In the genomic region with DNA sequence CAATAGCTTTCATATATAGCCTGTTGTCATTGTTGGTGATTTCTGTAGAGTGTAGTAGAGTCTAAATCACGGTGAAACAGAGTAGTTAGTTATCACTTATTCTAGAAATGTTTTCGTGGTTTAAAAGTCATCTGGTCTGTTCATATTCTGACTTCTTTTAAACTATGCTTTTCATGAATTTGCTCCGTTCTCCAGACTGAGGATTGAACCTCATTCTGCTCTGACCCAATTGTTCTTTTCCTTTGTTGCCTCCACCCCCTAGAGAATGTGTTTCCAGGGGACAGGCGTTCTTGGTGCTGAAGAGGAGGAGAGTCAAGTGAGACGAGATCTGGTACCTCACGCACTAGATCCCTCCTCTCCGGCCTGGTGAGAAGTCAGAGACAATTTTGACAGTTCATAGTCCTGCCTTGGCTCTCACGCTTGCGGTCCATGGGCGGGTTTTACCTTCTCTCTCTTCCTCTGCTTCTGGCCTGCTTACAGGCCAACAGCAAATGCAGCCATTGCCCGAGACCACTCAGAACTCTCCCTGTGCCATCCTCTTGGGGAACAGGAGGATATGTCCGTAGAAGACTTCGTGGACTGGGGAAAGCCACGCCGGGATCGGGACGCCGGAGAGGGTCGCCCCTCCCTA, we compare ENCODE assay signal across 8 cellular contexts. TPM values are rescaled to one million over a fixed set of nuclear protein-coding genes. Genes with fewer than 3 reads are reported as not detected.
A peak's percentile ranks its signal among the peaks of the same experiment; 100 is the strongest.
DNase-seq lines count a peak whose midpoint lies in the region; ATAC-seq and TF ChIP-seq lines count a peak whose summit lies in the region.

No MANE protein-coding gene starts in this region.

- H3K27me3 ChIP-seq in fibroblast of lung (ENCODE audit: control insufficient read depth, insufficient read depth, low read length) (no peaks in the 10 kb centered on the region), neural progenitor cell (peaks cover 9% of the 10 kb centered on the region)

- no peaks in the 10 kb centered on the region for H3K9me3 Mint-ChIP-seq in activated CD8-positive, alpha-beta T cell treated with anti-CD3 and anti-CD28 coated beads for 36 hours
- peaks cover 3% of the 10 kb centered on the region for H3K9me3 Mint-ChIP-seq in neural progenitor cell

- POLR2A ChIA-PET in activated CD8-positive, alpha-beta T cell treated with anti-CD3 and anti-CD28 coated beads for 36 hours (lab: Charles Lee): interaction anchor here (1.0 to 1.2 kb wide), 2 partner anchors 26 to 43 kb away, joined by 3 to 4 read pairs; no protein-coding TSS in a partner anchor

- H3K4me1 Mint-ChIP-seq in activated CD8-positive, alpha-beta T cell treated with anti-CD3 and anti-CD28 coated beads for 36 hours (ENCODE audit: low read depth): peaks cover 27% of the 10 kb centered on the region
- peaks cover 40% of the 10 kb centered on the region for H3K4me1 Mint-ChIP-seq in neural progenitor cell

- TF ChIP-seq CTCF in activated CD8-positive, alpha-beta T cell treated with anti-CD3 and anti-CD28 coated beads for 36 hours (IDR thresholded peaks at IDR 0.05): no peak
- no peak for TF ChIP-seq CTCF in fibroblast of lung (conservative IDR thresholded peaks at IDR 0.05 in 1 of 2, IDR thresholded peaks at IDR 0.05 in 1 of 2; ENCODE audit: low read depth in 1 of 2, low read length in 2 of 2)
- no peak for TF ChIP-seq CTCF in neural progenitor cell (IDR thresholded peaks at IDR 0.05)

- H3K27me3 Mint-ChIP-seq in activated CD8-positive, alpha-beta T cell treated with anti-CD3 and anti-CD28 coated beads for 36 hours: no peaks in the 10 kb centered on the region
- H3K27me3 Mint-ChIP-seq in neural progenitor cell (ENCODE audit: insufficient read depth, low read depth): peaks cover 8% of the 10 kb centered on the region

- H3F3A ChIP-seq in neural progenitor cell (ENCODE audit: low read depth): peaks cover 48% of the 10 kb centered on the region

- H3K36me3 ChIP-seq in fibroblast of lung (ENCODE audit: control insufficient read depth, insufficient read depth, low read length) (no peaks in the 10 kb centered on the region), neural progenitor cell (peaks cover 11% of the 10 kb centered on the region)

- peak; percentile 84 for DNase-seq in DMS153 (lab: John Stamatoyannopoulos, UW)
- peak; percentile 93 for DNase-seq in NCI-H748 (lab: John Stamatoyannopoulos, UW; ENCODE audit: unreplicated experiment)
- peak; percentile 91 for DNase-seq in activated CD8-positive, alpha-beta T cell treated with anti-CD3 and anti-CD28 coated beads for 36 hours
- peak; percentile 79 to 87 for DNase-seq in fibroblast of lung (ENCODE audit: low read depth in 2 of 2)
- DNase-seq in neural progenitor cell (ENCODE audit: low spot score): no peak
- DNase-seq in foreskin melanocyte: no peak

- ATAC-seq in GM19328 (IDR thresholded peaks at IDR 0.05; ENCODE audit: unreplicated experiment) (peak; percentile 54), HG03378 (IDR thresholded peaks at IDR 0.05; ENCODE audit: unreplicated experiment) (peak; percentile 75)
- ATAC-seq in activated CD8-positive, alpha-beta T cell treated with anti-CD3 and anti-CD28 coated beads for 36 hours: peak; percentile 70

- intact Hi-C loops in activated CD8-positive, alpha-beta T cell treated with anti-CD3 and anti-CD28 coated beads for 36 hours (cut with micrococcal nuclease): loop anchor here (5.0 to 10.0 kb wide), 4 partner anchors 43 to 320 kb away; a partner anchor contains a TSS

- H4K20me1 ChIP-seq in fibroblast of lung (ENCODE audit: control insufficient read depth, extremely low read depth, insufficient read depth, low read length) (no peaks in the 10 kb centered on the region), neural progenitor cell (ENCODE audit: low read depth) (peaks cover 33% of the 10 kb centered on the region)

- H3K79me2 ChIP-seq in fibroblast of lung (ENCODE audit: control insufficient read depth, insufficient read depth, low read length) (peaks cover 52% of the 10 kb centered on the region), neural progenitor cell (ENCODE audit: low read depth) (peaks cover 66% of the 10 kb centered on the region)

- H2AFZ ChIP-seq in fibroblast of lung (ENCODE audit: low read length) (peak overlapping the region; percentile 96), neural progenitor cell (replicated peaks) (peak overlapping the region; percentile 29)

- H3K4me3 ChIP-seq in fibroblast of lung (replicated peaks in 1 of 4; ENCODE audit: control extremely low read depth in 1 of 4, insufficient read depth in 1 of 4, low read depth in 3 of 4, low read length in 4 of 4) (peak overlapping the region; percentile 71 to 95 (median 76)), neural progenitor cell (peak overlapping the region; percentile 80)

- CTCF ChIA-PET in activated CD8-positive, alpha-beta T cell treated with anti-CD3 and anti-CD28 coated beads for 36 hours (lab: Charles Lee): interaction anchor here (0.8 kb wide), 1 partner anchor 43 kb away, joined by 4 read pairs; no protein-coding TSS in a partner anchor

- peak overlapping the region; percentile 83 for H3K9ac ChIP-seq in fibroblast of lung (ENCODE audit: insufficient read depth, low read length)
- peak overlapping the region; percentile 89 for H3K9ac ChIP-seq in neural progenitor cell

- H3K4me2 ChIP-seq in fibroblast of lung (ENCODE audit: extremely low read depth, insufficient read depth, low read length) (peak overlapping the region; percentile 65), neural progenitor cell (peak overlapping the region; percentile 85)

- peak overlapping the region; percentile 100 for H3K27ac Mint-ChIP-seq in activated CD8-positive, alpha-beta T cell treated with anti-CD3 and anti-CD28 coated beads for 36 hours
- peak overlapping the region; percentile 95 for H3K27ac Mint-ChIP-seq in neural progenitor cell

- H3K27ac ChIP-seq in fibroblast of lung (ENCODE audit: insufficient read depth, low read length): peak overlapping the region; percentile 93
- H3K27ac ChIP-seq in neural progenitor cell: peak overlapping the region; percentile 98

- H3K4me3 Mint-ChIP-seq in activated CD8-positive, alpha-beta T cell treated with anti-CD3 and anti-CD28 coated beads for 36 hours: peak overlapping the region; percentile 85
- peak overlapping the region; percentile 97 for H3K4me3 Mint-ChIP-seq in neural progenitor cell

- H3K4me1 ChIP-seq in fibroblast of lung (ENCODE audit: control insufficient read depth, extremely low read depth, insufficient read depth, low read length): peaks cover 15% of the 10 kb centered on the region
- H3K4me1 ChIP-seq in neural progenitor cell: peaks cover 42% of the 10 kb centered on the region

- H3K36me3 Mint-ChIP-seq in activated CD8-positive, alpha-beta T cell treated with anti-CD3 and anti-CD28 coated beads for 36 hours (ENCODE audit: low read depth): peaks cover 34% of the 10 kb centered on the region
- H3K36me3 Mint-ChIP-seq in neural progenitor cell: peaks cover 11% of the 10 kb centered on the region

- H3K9me3 ChIP-seq in fibroblast of lung (ENCODE audit: control insufficient read depth, insufficient read depth, low read depth, low read length) (no peaks in the 10 kb centered on the region), neural progenitor cell (ENCODE audit: low read depth) (no peaks in the 10 kb centered on the region)

RNA-seq across cellular contexts. Expression of a gene that starts 0.6 kb away (rescaled TPM):
- total RNA-seq in activated CD8-positive, alpha-beta T cell treated with anti-CD3 and anti-CD28 coated beads for 36 hours: 10 to 100 TPM; 76.4 to 78.3 TPM
- 22.6 and 23.6 TPM in 2 replicates for total RNA-seq in fibroblast of lung
- polyA plus RNA-seq in fibroblast of lung: 7.3 and 14.3 TPM in 2 replicates
- 4.1 and 8.6 TPM in 2 replicates for polyA plus RNA-seq in fibroblast of lung (2012)
- 0.59 and 6.2 TPM in 2 replicates for polyA minus RNA-seq in fibroblast of lung (ENCODE audit: low replicate concordance)
- 44.1 and 66.8 TPM in 2 replicates for total RNA-seq in neural progenitor cell (ENCODE audit: low replicate concordance)

RNA-seq across cellular contexts. Expression of a gene that starts 59.9 kb away (rescaled TPM):
- total RNA-seq in activated CD8-positive, alpha-beta T cell treated with anti-CD3 and anti-CD28 coated beads for 36 hours: not detected
- not detected in 2 replicates for total RNA-seq in fibroblast of lung
- polyA plus RNA-seq in fibroblast of lung: 0.09 and 0.18 TPM in 2 replicates
- 0.22 and 0.29 TPM in 2 replicates for polyA plus RNA-seq in fibroblast of lung (2012)
- polyA minus RNA-seq in fibroblast of lung (ENCODE audit: low replicate concordance): not detected in 2 replicates
- 0.46 TPM in 1 of 2 replicates, not detected in the other for total RNA-seq in neural progenitor cell (ENCODE audit: low replicate concordance)

Comparison
In these comparisons a context has a peak if more than half of its experiments do, and no peak if none do; other contexts are left out.
1. DNase-seq: peak in DMS153 (single experiment), NCI-H748 (single experiment), activated CD8-positive, alpha-beta T cell treated with anti-CD3 and anti-CD28 coated beads for 36 hours (single experiment) and fibroblast of lung (2 of 2); none in neural progenitor cell (single experiment) and foreskin melanocyte (single experiment).
2. Peak in every context shown above with its lines, with median percentiles within 50 percentile points of each other: ATAC-seq.